ENCODE assay signal across 1 cellular context in genomic region chr1:19074361-19074901, GRCh38.
TF ChIP-seq lines count a peak whose summit lies in the region.

No MANE protein-coding gene starts in this region.

TF ChIP-seq in GM23338, 12 proteins besides CTCF, POLR2A, EP300 and RAD21 (continued from another document):
- TF ChIP-seq REST (IDR thresholded peaks at IDR 0.05; ENCODE audit: unreplicated experiment) (no peak), ETS1 (IDR thresholded peaks at IDR 0.05) (no peak), ZNF331 (CRISPR knock-in tag; IDR thresholded peaks at IDR 0.05; ENCODE audit: low read depth) (no peak), POLR2AphosphoS5 (IDR thresholded peaks at IDR 0.05; ENCODE audit: low read depth) (no peak), JUNB (IDR thresholded peaks at IDR 0.05; ENCODE audit: unreplicated experiment) (no peak), EZH2 (IDR thresholded peaks at IDR 0.05; ENCODE audit: low read depth, unreplicated experiment) (no peak), ZNF114 (CRISPR knock-in tag; IDR thresholded peaks at IDR 0.05) (no peak), STAT1 (IDR thresholded peaks at IDR 0.05; ENCODE audit: unreplicated experiment) (no peak)
